Comparison of ENCODE assay signal across 7 cellular contexts in genomic region chr5:62093981-62094380, GRCh38.
A peak's percentile ranks its signal among the peaks of the same experiment; 100 is the strongest.
DNase-seq lines count a peak whose midpoint lies in the region; ATAC-seq, FAIRE-seq and TF ChIP-seq lines count a peak whose summit lies in the region.

No MANE protein-coding gene starts in this region.

- H3K9me3 ChIP-seq in naive thymus-derived CD4-positive, alpha-beta T cell (ENCODE audit: control insufficient read depth in 2 of 3, low read length in 3 of 3) = no peaks in the 10 kb centered on the region
- no peaks in the 10 kb centered on the region for H3K9me3 ChIP-seq in kidney (ENCODE audit: control insufficient read depth in 1 of 2, low read length in 2 of 2)

- POLR2A ChIA-PET in naive thymus-derived CD4-positive, alpha-beta T cell (lab: Charles Lee) = no interaction called here

- peaks cover 4 to 16% (median 10%) of the 10 kb centered on the region in 5 donors for H3K27me3 Mint-ChIP-seq in naive thymus-derived CD4-positive, alpha-beta T cell

- H3K27me3 ChIP-seq in naive thymus-derived CD4-positive, alpha-beta T cell (ENCODE audit: control insufficient read depth in 2 of 2, insufficient read depth in 2 of 2, low read length in 2 of 2) = peaks cover 0 to 2% of the 10 kb centered on the region in 2 donors

- H3K4me3 ChIP-seq in choroid plexus epithelial cell (ENCODE audit: low read depth, low read length) = no peak overlapping the region
- H3K4me3 ChIP-seq in naive thymus-derived CD4-positive, alpha-beta T cell (ENCODE audit: low read length) = peak overlapping the region; percentile 6
- no peak overlapping the region for H3K4me3 ChIP-seq in kidney (ENCODE audit: low read length in 2 of 2)

- TF ChIP-seq CTCF in choroid plexus epithelial cell (conservative IDR thresholded peaks at IDR 0.05; ENCODE audit: low read depth, low read length) (no peak), kidney (IDR thresholded peaks at IDR 0.05; ENCODE audit: borderline replicate concordance, extremely low read depth, insufficient read depth) (no peak)

- H3K36me3 Mint-ChIP-seq in naive thymus-derived CD4-positive, alpha-beta T cell = no peaks in the 10 kb centered on the region

- CTCF ChIA-PET in naive thymus-derived CD4-positive, alpha-beta T cell (lab: Charles Lee) = no interaction called here

- FAIRE-seq in kidney (lab: Jason Lieb, UNC) = no peak

- DNase-seq in GM04504 (ENCODE audit: low read depth) (peak; percentile 0), NCI-H2227 treated with DMSO at 0.1 percent for 48 hours (lab: John Stamatoyannopoulos, UW) (peak; percentile 78), choroid plexus epithelial cell (ENCODE audit: low read depth) (peak; percentile 39), kidney (no peak)
- no peak for DNase-seq in naive thymus-derived CD4-positive, alpha-beta T cell
- no peak for DNase-seq in stimulated activated CD4-positive, alpha-beta T cell treated with anti-CD3 and anti-CD28 coated beads, Interleukin-2, amount 100 ng/mL, for 48 hours

- peak overlapping the region; percentile 20 to 84 (median 61) for H3K4me3 Mint-ChIP-seq in naive thymus-derived CD4-positive, alpha-beta T cell

- peak overlapping the region in 1 of 9 donors; percentile 75 for H3K27ac Mint-ChIP-seq in naive thymus-derived CD4-positive, alpha-beta T cell

- intact Hi-C loops in naive thymus-derived CD4-positive, alpha-beta T cell (cut with micrococcal nuclease) = no loop called here
- intact Hi-C loops in kidney (cut with DNase I) = no loop called here

- ATAC-seq in naive thymus-derived CD4-positive, alpha-beta T cell = no peak
- no peak for ATAC-seq in HG02852 (IDR thresholded peaks at IDR 0.05; ENCODE audit: unreplicated experiment)

- no peaks in the 10 kb centered on the region for H3K4me1 ChIP-seq in naive thymus-derived CD4-positive, alpha-beta T cell (ENCODE audit: control insufficient read depth in 2 of 2, insufficient read depth in 2 of 2, low read length in 2 of 2)
- no peaks in the 10 kb centered on the region for H3K4me1 ChIP-seq in kidney (ENCODE audit: control insufficient read depth in 1 of 2, insufficient read depth in 1 of 2, low read depth in 1 of 2, low read length in 2 of 2)

- no peak overlapping the region for H3K27ac ChIP-seq in naive thymus-derived CD4-positive, alpha-beta T cell (ENCODE audit: low read depth, low read length)
- no peak overlapping the region for H3K27ac ChIP-seq in kidney (ENCODE audit: low read depth in 2 of 2, low read length in 2 of 2)

- H3K9ac ChIP-seq in kidney (ENCODE audit: low read length in 2 of 2) = no peak overlapping the region

- no peaks in the 10 kb centered on the region for H3K36me3 ChIP-seq in naive thymus-derived CD4-positive, alpha-beta T cell (ENCODE audit: control insufficient read depth in 2 of 3, insufficient read depth in 3 of 3, low read length in 3 of 3)
- no peaks in the 10 kb centered on the region for H3K36me3 ChIP-seq in kidney (ENCODE audit: control insufficient read depth in 1 of 2, insufficient read depth in 2 of 2, low read length in 2 of 2)

- H3K4me1 Mint-ChIP-seq in naive thymus-derived CD4-positive, alpha-beta T cell = peaks cover 0 to 12% (median 8%) of the 10 kb centered on the region in 7 donors

- peaks cover 0 to 7% (median 0%) of the 10 kb centered on the region in 11 donors for H3K9me3 Mint-ChIP-seq in naive thymus-derived CD4-positive, alpha-beta T cell

Comparison
In these comparisons a context has a peak if more than half of its experiments do, and no peak if none do; other contexts are left out.
1. DNase-seq: peak in GM04504 (single experiment), NCI-H2227 treated with DMSO at 0.1 percent for 48 hours (single experiment) and choroid plexus epithelial cell (single experiment); none in naive thymus-derived CD4-positive, alpha-beta T cell (0 of 9), kidney (single experiment) and stimulated activated CD4-positive, alpha-beta T cell treated with anti-CD3 and anti-CD28 coated beads, Interleukin-2, amount 100 ng/mL, for 48 hours (0 of 2).